In genomic region chr6:33415831-33416230, GRCh38 we compare ENCODE assay signal across 9 cellular contexts. TPM values are rescaled to one million over a fixed set of nuclear protein-coding genes. Genes with fewer than 3 reads are reported as not detected.
DNase-seq lines count a peak whose midpoint lies in the region; ATAC-seq and TF ChIP-seq lines count a peak whose summit lies in the region.
"Had no signal": no experiment of that assay in that cellular context is flagged by ENCODE, and none has a peak within 500 bp of the region (broad histone marks: within the 10 kb centered on the region; RNA-seq: fewer than 3 reads in every experiment).

No MANE protein-coding gene starts in this region.

- H2BK120ac ChIP-seq in trophoblast cell (ENCODE audit: insufficient read depth, low read length, poor library complexity), result no peak overlapping the region

- no peak overlapping the region for H4K8ac ChIP-seq in trophoblast cell (ENCODE audit: low read depth, low read length)

- no peaks in the 10 kb centered on the region for H3K9me3 ChIP-seq in RWPE2 (ENCODE audit: severe bottlenecking)
- no peaks in the 10 kb centered on the region for H3K9me3 ChIP-seq in trophoblast cell (ENCODE audit: insufficient read depth, low read depth, low read length)
- no peaks in the 10 kb centered on the region for H3K9me3 ChIP-seq in ascending aorta

- H4K91ac ChIP-seq in trophoblast cell (ENCODE audit: low read depth, low read length), result no peak overlapping the region

- H3K27me3 ChIP-seq in RWPE2 (ENCODE audit: insufficient read depth, poor library complexity, severe bottlenecking) (no peaks in the 10 kb centered on the region), trophoblast cell (ENCODE audit: insufficient read depth, low read length) (no peaks in the 10 kb centered on the region), ascending aorta (no peaks in the 10 kb centered on the region)

- H3K4me2 ChIP-seq in trophoblast cell (ENCODE audit: low read length), result peak overlapping the region; percentile 27

- H3K36me3 ChIP-seq in RWPE2 (ENCODE audit: low read depth), result peaks cover 34% of the 10 kb centered on the region
- H3K36me3 ChIP-seq in trophoblast cell (ENCODE audit: control insufficient read depth in 1 of 2, insufficient read depth in 2 of 2, low read length in 2 of 2), result peaks cover 38 to 42% of the 10 kb centered on the region in 2 experiments
- peaks cover 32 to 40% of the 10 kb centered on the region in 2 donors for H3K36me3 ChIP-seq in ascending aorta

- H3K79me2 ChIP-seq in trophoblast cell (ENCODE audit: control insufficient read depth, insufficient read depth, low read length, poor library complexity), result peaks cover 13% of the 10 kb centered on the region

- ATAC-seq in RWPE2 (ENCODE audit: low read depth) (no peak), HG03159 (IDR thresholded peaks at IDR 0.05; ENCODE audit: unreplicated experiment) (no peak)

- DNase-seq in GM12864 (ENCODE audit: low read depth) (no peak), RWPE2 (ENCODE audit: low spot score) (no peak), epithelial cell of proximal tubule (ENCODE audit: low read depth) (no peak), trophoblast cell (no peak), ACHN (no peak), ascending aorta (ENCODE audit: low spot score in 2 of 2) (no peak), GOT3 (lab: John Stamatoyannopoulos, UW) (no peak)
- DNase-seq: NCI-H526 had no signal

- in situ Hi-C loops in ACHN (cut with HindIII; ENCODE audit: low pct_ligation_motif_present, low pct_unique_long_range_greater_than_20kb, low sequenced_read_pairs), result no loop called here

- no peak overlapping the region for H2BK12ac ChIP-seq in trophoblast cell (ENCODE audit: low read length)

- H2AK5ac ChIP-seq in trophoblast cell (ENCODE audit: low read length), result no peak overlapping the region

- WGBS in trophoblast cell (ENCODE audit: extremely low coverage, insufficient coverage, insufficient read length), result no CpG with 5 or more reads among the region's 9 CpGs

- peaks cover 14% of the 10 kb centered on the region for H3K4me1 ChIP-seq in RWPE2 (ENCODE audit: insufficient read depth, poor library complexity, severe bottlenecking)
- peaks cover 17 to 26% of the 10 kb centered on the region in 2 experiments for H3K4me1 ChIP-seq in trophoblast cell (ENCODE audit: control insufficient read depth in 1 of 2, insufficient read depth in 2 of 2, low read length in 2 of 2)
- H3K4me1 ChIP-seq in ascending aorta, result peaks cover 23 to 38% of the 10 kb centered on the region in 2 donors

- no peak for TF ChIP-seq CTCF in GM12864 (IDR thresholded peaks at IDR 0.05; ENCODE audit: low read depth, low read length, missing control alignments)
- TF ChIP-seq CTCF in RWPE2 (IDR thresholded peaks at IDR 0.05; ENCODE audit: poor library complexity, severe bottlenecking), result no peak
- TF ChIP-seq CTCF in epithelial cell of proximal tubule (conservative IDR thresholded peaks at IDR 0.05; ENCODE audit: low read depth, low read length), result no peak
- no peak for TF ChIP-seq CTCF in ascending aorta (IDR thresholded peaks at IDR 0.05)

- no peak overlapping the region for H3K18ac ChIP-seq in trophoblast cell (ENCODE audit: low read length)

- peak overlapping the region; percentile 19 for H3K4ac ChIP-seq in trophoblast cell (ENCODE audit: low read depth, low read length)

- H2BK5ac ChIP-seq in trophoblast cell (ENCODE audit: low read depth, low read length, poor library complexity), result no peak overlapping the region

- intact Hi-C loops in ascending aorta (cut with DNase I), result loop anchor here (5.0 to 10.0 kb wide), 5 partner anchors 144 to 1871 kb away; partner anchors contain the start of genes AGPAT1, ATP6V1G2, DDX39B and NFKBIL1

- H3K79me1 ChIP-seq in trophoblast cell (ENCODE audit: low read length), result peaks cover 22% of the 10 kb centered on the region

- H3K9ac ChIP-seq in trophoblast cell (ENCODE audit: low read length), result no peak overlapping the region

- no peak overlapping the region for H3K14ac ChIP-seq in trophoblast cell (ENCODE audit: low read length)

- no peak overlapping the region for H4K12ac ChIP-seq in trophoblast cell (ENCODE audit: low read depth, low read length)

- H3K27ac ChIP-seq in RWPE2 (ENCODE audit: poor library complexity, severe bottlenecking) (peak overlapping the region; percentile 82), trophoblast cell (ENCODE audit: low read depth, low read length) (no peak overlapping the region), ascending aorta (peak overlapping the region in 1 of 2 donors; percentile 91)

- H3K4me3 ChIP-seq in GM12864 (ENCODE audit: low read depth, low read length) (peak overlapping the region; percentile 64), RWPE2 (ENCODE audit: severe bottlenecking) (no peak overlapping the region), epithelial cell of proximal tubule (ENCODE audit: low read depth, low read length) (peak overlapping the region; percentile 96), trophoblast cell (ENCODE audit: low read depth, low read length) (no peak overlapping the region), ascending aorta (no peak overlapping the region)

- no peak overlapping the region for H3K23ac ChIP-seq in trophoblast cell (ENCODE audit: low read length)

- no peak overlapping the region for H2AFZ ChIP-seq in trophoblast cell (ENCODE audit: insufficient read depth, low read length, poor library complexity)

RNA-seq across cellular contexts. Expression of gene CUTA, which starts 2.1 kb away (rescaled TPM):
- 206 and 273 TPM in 2 replicates for total RNA-seq in epithelial cell of proximal tubule
- polyA plus RNA-seq in trophoblast cell (2013), result 201 and 213 TPM in 2 replicates
- 77.2 TPM for total RNA-seq in ascending aorta

RNA-seq across cellular contexts. Expression of gene SYNGAP1, which starts 4.0 kb away (rescaled TPM):
- total RNA-seq in epithelial cell of proximal tubule (0.87 and 2.3 TPM in 2 replicates), ascending aorta (33.7 TPM)
- polyA plus RNA-seq in trophoblast cell (2013), result 11.3 and 23.2 TPM in 2 replicates

RNA-seq across cellular contexts. Expression of gene PHF1, which starts 5.0 kb away (rescaled TPM):
- total RNA-seq in epithelial cell of proximal tubule (20.7 and 25.4 TPM in 2 replicates), ascending aorta (30.5 TPM)
- polyA plus RNA-seq in trophoblast cell (2013), result 42.6 and 42.7 TPM in 2 replicates

RNA-seq across cellular contexts. Expression of gene KIFC1, which starts 24.2 kb away (rescaled TPM):
- total RNA-seq in epithelial cell of proximal tubule (117 and 126 TPM in 2 replicates), ascending aorta (not detected)
- 66.1 and 66.6 TPM in 2 replicates for polyA plus RNA-seq in trophoblast cell (2013)

RNA-seq across cellular contexts. Expression of gene ZBTB9, which starts 38.5 kb away (rescaled TPM):
- total RNA-seq in epithelial cell of proximal tubule (4.3 and 4.6 TPM in 2 replicates), ascending aorta (45.8 TPM)
- polyA plus RNA-seq in trophoblast cell (2013), result 5.7 and 6.1 TPM in 2 replicates

Comparison
In these comparisons a context has a peak if more than half of its experiments do, and no peak if none do; other contexts are left out.
1. H3K4me3 ChIP-seq: peak in GM12864 (single experiment) and epithelial cell of proximal tubule (single experiment); none in RWPE2 (single experiment), trophoblast cell (single experiment) and ascending aorta (0 of 2).
2. RNA of gene SYNGAP1, which starts 4.0 kb away (total RNA-seq): 33.7 TPM in ascending aorta (single experiment); 0.87 to 2.3 TPM in epithelial cell of proximal tubule; every median in the first group is over 10 times any median in the second.